35 cellular contexts compared by ENCODE assay signal in the genomic region with DNA sequence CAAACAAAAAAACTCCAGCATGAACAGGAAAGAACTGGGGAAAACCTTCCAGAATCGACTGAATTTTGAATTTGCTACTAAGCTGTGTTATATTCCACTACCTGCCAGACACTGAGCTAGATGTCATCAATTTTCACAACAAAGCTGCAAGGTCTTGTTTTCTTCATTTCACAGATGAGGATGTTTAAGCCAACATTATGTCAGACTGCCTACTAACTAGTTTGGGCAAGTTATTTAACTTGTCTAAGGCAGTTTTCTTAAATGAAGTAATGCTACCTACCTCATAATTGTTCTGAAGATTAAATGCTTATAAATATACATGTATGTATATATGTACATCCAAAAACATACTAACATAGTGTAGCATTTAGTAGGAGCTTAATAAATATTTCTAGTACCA.
"Had no signal": no experiment of that assay in that cellular context is flagged by ENCODE, and none has a peak within 500 bp of the region (broad histone marks: within the 10 kb centered on the region; RNA-seq: fewer than 3 reads in every experiment).

No MANE protein-coding gene starts in this region.

- H3K36me3 ChIP-seq: MG63 had no signal

- DNase-seq: Karpas-422, Kasumi-1, MG63, MM.1S, MV-4-11, NCI-H1048, NCI-H1092, NCI-H1092 treated with DMSO at 0.1 percent for 48 hours, NCI-H1105, NCI-H1105 treated with DMSO at 0.1 percent for 48 hours, NCI-H1417, NCI-H1417 treated with DMSO at 0.1 percent for 48 hours, NCI-H1436, NCI-H1436 treated with DMSO at 0.1 percent for 48 hours, NCI-H146, NCI-H1694, NCI-H1694 treated with DMSO at 0.1 percent for 48 hours, NCI-H187, NCI-H187 treated with DMSO at 0.1 percent for 48 hours, NCI-H1930, NCI-H2029, NCI-H2029 treated with DMSO at 0.1 percent for 48 hours, NCI-H2081, NCI-H2081 treated with DMSO at 0.1 percent for 48 hours, NCI-H2107, NCI-H2171, NCI-H2171 treated with DMSO at 0.1 percent for 48 hours, NCI-H2227 treated with DMSO at 0.1 percent for 48 hours, NCI-H226, NCI-H345, NCI-H446, NCI-H446 treated with DMSO at 0.1 percent for 48 hours, NCI-H510A, NCI-H510A treated with DMSO at 0.1 percent for 48 hours had no signal

- H3K27me3 ChIP-seq: MG63 had no signal

- H3K4me3 ChIP-seq: MG63 had no signal

- H3K9me3 ChIP-seq: MG63 had no signal

- H3K27ac ChIP-seq: KMS-11 had no signal
